In the genomic region with DNA sequence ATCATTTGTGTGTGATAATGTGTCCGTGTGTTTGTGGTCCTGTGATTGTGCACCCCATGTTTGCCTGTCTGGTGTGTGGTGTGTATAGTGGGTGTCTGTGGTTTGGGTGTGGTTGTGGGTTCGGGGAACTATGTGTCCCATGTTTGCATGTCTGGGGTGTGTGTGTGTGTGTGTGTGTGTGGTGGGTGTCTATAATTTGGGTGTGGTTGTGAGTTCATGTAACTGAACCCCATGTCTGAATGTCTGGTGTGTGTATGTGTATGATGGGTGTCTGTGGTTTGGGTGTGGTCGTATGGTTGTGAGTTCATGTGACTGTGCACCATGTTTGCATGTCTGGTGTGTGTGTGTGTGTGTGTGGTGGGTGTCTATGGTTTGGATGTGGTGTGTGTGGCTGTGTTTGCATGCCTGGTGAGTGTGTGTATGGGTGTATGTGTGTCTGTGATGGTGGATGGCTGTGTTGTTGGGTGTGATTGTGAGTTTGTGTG, we compare ENCODE assay signal across 1 cellular context.
TF ChIP-seq lines count a peak whose summit lies in the region.

No MANE protein-coding gene starts in this region.

TF ChIP-seq in H1, 55 proteins besides CTCF, POLR2A, EP300 and RAD21:
- TF ChIP-seq RFX5 (IDR thresholded peaks at IDR 0.05; ENCODE audit: borderline replicate concordance, low read depth, low read length) (no peak), CEBPB (IDR thresholded peaks at IDR 0.05; ENCODE audit: low read depth, low read length) (no peak), BRCA1 (IDR thresholded peaks at IDR 0.05; ENCODE audit: low read depth, low read length) (no peak), POU5F1 (IDR thresholded peaks at IDR 0.05; ENCODE audit: low read depth, low read length) (no peak), RBBP5 (IDR thresholded peaks at IDR 0.05; ENCODE audit: borderline replicate concordance, low read depth, low read length) (no peak), CREB1 (IDR thresholded peaks at IDR 0.05) (no peak)
- TF ChIP-seq, protein P1, sequence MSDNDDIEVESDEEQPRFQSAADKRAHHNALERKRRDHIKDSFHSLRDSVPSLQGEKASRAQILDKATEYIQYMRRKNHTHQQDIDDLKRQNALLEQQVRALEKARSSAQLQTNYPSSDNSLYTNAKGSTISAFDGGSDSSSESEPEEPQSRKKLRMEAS (IDR thresholded peaks at IDR 0.05): no peak
